In the genomic region with DNA sequence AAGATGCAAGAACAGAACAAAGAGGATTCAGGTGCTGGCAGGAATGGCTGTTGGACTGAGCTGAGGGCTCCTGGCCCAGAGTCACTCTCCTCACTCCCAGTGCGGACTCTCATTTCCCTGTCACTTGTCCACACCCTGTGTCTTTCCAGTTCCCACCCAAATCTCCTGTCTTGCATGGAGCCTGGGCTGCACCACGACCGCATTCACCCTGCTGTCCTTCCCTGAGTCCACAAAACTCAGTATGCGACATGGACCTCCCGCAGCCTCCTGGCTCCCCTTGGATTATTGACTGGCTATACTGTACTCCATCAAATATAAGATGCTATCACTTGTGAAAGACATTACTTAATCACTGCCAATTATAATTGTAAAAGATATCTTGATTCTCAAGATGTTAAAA, we compare ENCODE assay signal across 20 cellular contexts.
"Had no signal": no experiment of that assay in that cellular context is flagged by ENCODE, and none has a peak within 500 bp of the region (broad histone marks: within the 10 kb centered on the region; RNA-seq: fewer than 3 reads in every experiment).

No MANE protein-coding gene starts in this region.

- H3K36me3 Mint-ChIP-seq: immature natural killer cell, naive B cell, T-cell had no signal

- H3K4me3 Mint-ChIP-seq: activated CD4-positive, alpha-beta T cell treated with anti-CD3 and anti-CD28 coated beads, Interleukin-2, amount 10 ng/mL, durations not matched to agents 7 days and 5 days; dendritic cell treated with granulocyte-macrophage colony-stimulating factor and Interleukin-4, amounts not matched to agents 40 ng/mL and 50 ng/mL, for 4 days; stimulated activated effector memory CD8-positive, alpha-beta T cell treated with anti-CD3 and anti-CD28 coated beads, Interleukin-12 subunit alpha, Interleukin-12 subunit beta, amount 100 ng/mL, for 72 hours had no signal

- ATAC-seq: activated T-helper 17 cell treated with anti-CD3 and anti-CD28 coated beads, Interleukin-2, amount 50 U/mL, for 72 hours; gastroesophageal sphincter; heart left ventricle; mucosa of descending colon; pancreas; sciatic nerve; SK-N-SH treated with all-trans-retinoic acid at 6 μM for 48 hours had no signal

- H3K9me3 Mint-ChIP-seq: activated CD4-positive, alpha-beta T cell treated with anti-CD3 and anti-CD28 coated beads, Interleukin-2, amount 10 ng/mL, durations not matched to agents 7 days and 5 days; activated T-helper 17 cell treated with anti-CD3 and anti-CD28 coated beads, Interleukin-2, amount 50 U/mL, for 72 hours; dendritic cell treated with granulocyte-macrophage colony-stimulating factor and Interleukin-4, amounts not matched to agents 40 ng/mL and 50 ng/mL, for 4 days; naive B cell; T-cell had no signal

- DNase-seq: activated CD4-positive, alpha-beta T cell treated with anti-CD3 and anti-CD28 coated beads, Interleukin-2, amount 10 ng/mL, durations not matched to agents 7 days and 5 days; activated naive CD4-positive, alpha-beta T cell; effector CD8-positive, alpha-beta T cell; heart left ventricle; immature natural killer cell; kidney glomerular epithelial cell; mesenchymal stem cell; mucosa of descending colon; naive B cell; pancreas; stimulated activated CD4-positive, alpha-beta T cell treated with anti-CD3 and anti-CD28 coated beads, Interleukin-4, amount 100 ng/mL, for 1 hour; T-cell; T-helper 9 cell; upper lobe of left lung had no signal

- H3K27ac Mint-ChIP-seq: activated CD4-positive, alpha-beta T cell treated with anti-CD3 and anti-CD28 coated beads, Interleukin-2, amount 10 ng/mL, durations not matched to agents 7 days and 5 days; activated T-helper 17 cell treated with anti-CD3 and anti-CD28 coated beads, Interleukin-2, amount 50 U/mL, for 72 hours; immature natural killer cell; stimulated activated effector memory CD8-positive, alpha-beta T cell treated with anti-CD3 and anti-CD28 coated beads, Interleukin-12 subunit alpha, Interleukin-12 subunit beta, amount 100 ng/mL, for 72 hours had no signal
